ENCODE assay signal across 9 cellular contexts in genomic region chr16:19898924-19899604, GRCh38. TPM values are rescaled to one million over a fixed set of nuclear protein-coding genes. Genes with fewer than 3 reads are reported as not detected.
DNase-seq lines count a peak whose midpoint lies in the region; ATAC-seq and TF ChIP-seq lines count a peak whose summit lies in the region.
"Had no signal": no experiment of that assay in that cellular context is flagged by ENCODE, and none has a peak within 500 bp of the region (broad histone marks: within the 10 kb centered on the region; RNA-seq: fewer than 3 reads in every experiment).

No MANE protein-coding gene starts in this region.

- no peaks in the 10 kb centered on the region for H3K36me3 ChIP-seq in cardiac muscle cell
- H3K36me3 ChIP-seq: SJSA1 had no signal

- H3K4me1 ChIP-seq in cardiac muscle cell (ENCODE audit: low read depth) = no peaks in the 10 kb centered on the region
- H3K4me1 ChIP-seq: SJSA1 had no signal

- H3K9me3 Mint-ChIP-seq in activated T-helper 2 cell treated with anti-CD3 and anti-CD28 coated beads, Interferon-gamma antibody, Interleukin-2, Interleukin-4, amounts not matched to agents 10 μg/mL and 5 μg/mL and 100 μg/mL, durations not matched to agents 14 hours and 24 hours and 36 hours = no peaks in the 10 kb centered on the region

- no peaks in the 10 kb centered on the region for H3K9me3 ChIP-seq in cardiac muscle cell (ENCODE audit: low read depth)
- H3K9me3 ChIP-seq: SJSA1 had no signal

- H3K27ac Mint-ChIP-seq in activated T-helper 2 cell treated with anti-CD3 and anti-CD28 coated beads, Interferon-gamma antibody, Interleukin-2, Interleukin-4, amounts not matched to agents 10 μg/mL and 5 μg/mL and 100 μg/mL, durations not matched to agents 14 hours and 24 hours and 36 hours = no peak overlapping the region

- no peaks in the 10 kb centered on the region for H3K27me3 ChIP-seq in cardiac muscle cell

- TF ChIP-seq CTCF in HFF-Myc (IDR thresholded peaks at IDR 0.05; ENCODE audit: low read depth, low read length, missing control alignments) (peak; percentile 70), cardiac muscle cell (IDR thresholded peaks at IDR 0.05; ENCODE audit: low read depth, low read length) (peak; percentile 84)

- intact Hi-C loops in activated T-helper 2 cell treated with anti-CD3 and anti-CD28 coated beads, Interferon-gamma antibody, Interleukin-2, Interleukin-4, amounts not matched to agents 10 μg/mL and 5 μg/mL and 100 μg/mL, durations not matched to agents 14 hours and 24 hours and 36 hours (cut with micrococcal nuclease) = no loop called here
- intact Hi-C loops in sciatic nerve (cut with DNase I) = no loop called here

- H3K36me3 Mint-ChIP-seq in activated T-helper 2 cell treated with anti-CD3 and anti-CD28 coated beads, Interferon-gamma antibody, Interleukin-2, Interleukin-4, amounts not matched to agents 10 μg/mL and 5 μg/mL and 100 μg/mL, durations not matched to agents 14 hours and 24 hours and 36 hours (ENCODE audit: low read depth) = no peaks in the 10 kb centered on the region

- H3K4me1 Mint-ChIP-seq in activated T-helper 2 cell treated with anti-CD3 and anti-CD28 coated beads, Interferon-gamma antibody, Interleukin-2, Interleukin-4, amounts not matched to agents 10 μg/mL and 5 μg/mL and 100 μg/mL, durations not matched to agents 14 hours and 24 hours and 36 hours (ENCODE audit: low read depth) = no peaks in the 10 kb centered on the region

- H3K4me3 Mint-ChIP-seq in activated T-helper 2 cell treated with anti-CD3 and anti-CD28 coated beads, Interferon-gamma antibody, Interleukin-2, Interleukin-4, amounts not matched to agents 10 μg/mL and 5 μg/mL and 100 μg/mL, durations not matched to agents 14 hours and 24 hours and 36 hours (ENCODE audit: low read depth) = no peak overlapping the region

- peak; percentile 49 for ATAC-seq in sciatic nerve
- ATAC-seq in GM19463 (IDR thresholded peaks at IDR 0.05; ENCODE audit: unreplicated experiment) = no peak
- no peak for ATAC-seq in HG02885 (IDR thresholded peaks at IDR 0.05; ENCODE audit: poor library complexity, unreplicated experiment)

- H3K27me3 Mint-ChIP-seq in activated T-helper 2 cell treated with anti-CD3 and anti-CD28 coated beads, Interferon-gamma antibody, Interleukin-2, Interleukin-4, amounts not matched to agents 10 μg/mL and 5 μg/mL and 100 μg/mL, durations not matched to agents 14 hours and 24 hours and 36 hours (ENCODE audit: low read depth) = peaks cover 3% of the 10 kb centered on the region

- H3K4me3 ChIP-seq in HFF-Myc (replicated peaks; ENCODE audit: low read depth, low read length) (no peak overlapping the region), cardiac muscle cell (no peak overlapping the region)
- H3K4me3 ChIP-seq: SJSA1 had no signal

- no peak overlapping the region for H3K27ac ChIP-seq in cardiac muscle cell
- H3K27ac ChIP-seq: SJSA1 had no signal

- DNase-seq in DMS 273 (lab: John Stamatoyannopoulos, UW; ENCODE audit: unreplicated experiment) (peak; percentile 83), HFF-Myc (ENCODE audit: extremely low read depth, low read depth) (peak; percentile 52), NCI-H82 (lab: John Stamatoyannopoulos, UW) (peak; percentile 84), cardiac muscle cell (ENCODE audit: low read depth in 1 of 2, low spot score in 1 of 2) (peak; percentile 68 to 72), sciatic nerve (ENCODE audit: low spot score) (no peak)
- DNase-seq in activated T-helper 2 cell treated with anti-CD3 and anti-CD28 coated beads, Interferon-gamma antibody, Interleukin-2, Interleukin-4, amounts not matched to agents 10 μg/mL and 5 μg/mL and 100 μg/mL, durations not matched to agents 14 hours and 24 hours and 36 hours (ENCODE audit: low spot score) = peak; percentile 21

RNA-seq across cellular contexts. Expression of gene GPRC5B, which starts 14.4 kb away (rescaled TPM):
- total RNA-seq in activated T-helper 2 cell treated with anti-CD3 and anti-CD28 coated beads, Interferon-gamma antibody, Interleukin-2, Interleukin-4, amounts not matched to agents 10 μg/mL and 5 μg/mL and 100 μg/mL, durations not matched to agents 14 hours and 24 hours and 36 hours = not detected in 2 replicates
- total RNA-seq in cardiac muscle cell (15.5 and 17.5 TPM in 2 replicates), sciatic nerve (122 TPM)
- polyA plus RNA-seq in cardiac muscle cell = 14.7 and 21.9 TPM in 2 replicates

Comparison
In these comparisons a context has a peak if more than half of its experiments do, and no peak if none do; other contexts are left out.
1. RNA of gene GPRC5B, which starts 14.4 kb away (total RNA-seq): 122 TPM in sciatic nerve (single experiment) and 15.5 to 17.5 TPM in cardiac muscle cell; not detected in activated T-helper 2 cell treated with anti-CD3 and anti-CD28 coated beads, Interferon-gamma antibody, Interleukin-2, Interleukin-4, amounts not matched to agents 10 μg/mL and 5 μg/mL and 100 μg/mL, durations not matched to agents 14 hours and 24 hours and 36 hours; every median in the first group is over 10 times any median in the second.